In genomic region chr11:87263979-87264378, GRCh38 we compare ENCODE assay signal across 20 cellular contexts.
DNase-seq lines count a peak whose midpoint lies in the region; ATAC-seq and TF ChIP-seq lines count a peak whose summit lies in the region.
"Had no signal": no experiment of that assay in that cellular context is flagged by ENCODE, and none has a peak within 500 bp of the region (broad histone marks: within the 10 kb centered on the region; RNA-seq: fewer than 3 reads in every experiment).

No MANE protein-coding gene starts in this region.

- H2BK5ac ChIP-seq in IMR-90 (ENCODE audit: low read depth, low read length, poor library complexity, severe bottlenecking), result no peak overlapping the region

- in situ Hi-C loops in IMR-90 (cut with MboI; ENCODE audit: low sequenced_read_pairs), result no loop called here

- no peak overlapping the region for H2AFZ ChIP-seq in IMR-90 (replicated peaks; ENCODE audit: low read length, poor library complexity)
- H2AFZ ChIP-seq: PC-9 had no signal

- H3K27ac ChIP-seq in IMR-90 (ENCODE audit: insufficient read depth, low read length), result no peak overlapping the region
- H3K27ac ChIP-seq: HL-60, PC-9 had no signal

- H3K27ac Mint-ChIP-seq in chondrocyte (ENCODE audit: unreplicated experiment), result peak overlapping the region; percentile 86
- H3K27ac Mint-ChIP-seq in nephron, result peak overlapping the region in 2 of 3 experiments; percentile 81 to 97
- H3K27ac Mint-ChIP-seq in activated naive CD4-positive, alpha-beta T cell treated with anti-CD3 and anti-CD28 coated beads, Interleukin-2, amount 10 ng/mL, durations not matched to agents 7 days and 5 days, result no peak overlapping the region

- H3K4ac ChIP-seq in IMR-90 (ENCODE audit: low read depth, low read length), result no peak overlapping the region

- no peak overlapping the region for H3K18ac ChIP-seq in IMR-90 (ENCODE audit: low read depth, low read length)

- no peaks in the 10 kb centered on the region for H3K9me3 Mint-ChIP-seq in chondrocyte (ENCODE audit: low read depth)
- no peaks in the 10 kb centered on the region for H3K9me3 Mint-ChIP-seq in nephron
- no peaks in the 10 kb centered on the region for H3K9me3 Mint-ChIP-seq in activated naive CD4-positive, alpha-beta T cell treated with anti-CD3 and anti-CD28 coated beads, Interleukin-2, amount 10 ng/mL, durations not matched to agents 7 days and 5 days
- H3K9me3 Mint-ChIP-seq: CD14-positive monocyte had no signal

- DNase-seq in COLO829 (ENCODE audit: low spot score) (peak; percentile 12), IMR-90 (peak; percentile 11), chondrocyte (ENCODE audit: low spot score) (no peak), C1 segment of cervical spinal cord (lab: John Stamatoyannopoulos, UW) (no peak), DMS153 (lab: John Stamatoyannopoulos, UW) (no peak), hepatic stellate cell (ENCODE audit: low spot score) (no peak)
- DNase-seq in activated naive CD4-positive, alpha-beta T cell treated with anti-CD3 and anti-CD28 coated beads, Interleukin-2, amount 10 ng/mL, durations not matched to agents 7 days and 5 days, result no peak
- DNase-seq: Calu3, DMS79, GOT3, KBM-7, MM.1S, NCI-H1105 treated with DMSO at 0.1 percent for 48 hours, NCI-H187, NCI-H446 treated with DMSO at 0.1 percent for 48 hours, NCI-H748 treated with DMSO at 0.1 percent for 48 hours, PC-9 had no signal

- H3K4me3 Mint-ChIP-seq in chondrocyte (ENCODE audit: unreplicated experiment) (no peak overlapping the region), nephron (no peak overlapping the region)
- no peak overlapping the region for H3K4me3 Mint-ChIP-seq in activated naive CD4-positive, alpha-beta T cell treated with anti-CD3 and anti-CD28 coated beads, Interleukin-2, amount 10 ng/mL, durations not matched to agents 7 days and 5 days
- H3K4me3 Mint-ChIP-seq: CD14-positive monocyte had no signal

- TF ChIP-seq CTCF in IMR-90 (conservative IDR thresholded peaks at IDR 0.05; ENCODE audit: low read depth, low read length) (no peak), chondrocyte (IDR thresholded peaks at IDR 0.05) (no peak), nephron (IDR thresholded peaks at IDR 0.05; ENCODE audit: unreplicated experiment in 3 of 3) (no peak)

- no TSS peak for BruUV-seq in IMR-90 (replicated peaks; lab: Mats Ljungman, UMichigan)

- ATAC-seq in IMR-90 (ENCODE audit: low read depth), result peak; percentile 42; the same call in 1 of the 2 replicates

- H3K23ac ChIP-seq in IMR-90 (ENCODE audit: low read depth, low read length), result no peak overlapping the region

- no peaks in the 10 kb centered on the region for H3K9me3 ChIP-seq in IMR-90 (ENCODE audit: control insufficient read depth, insufficient read depth, low read length)

- dilution Hi-C loops in IMR-90 (cut with HindIII; ENCODE audit: low sequenced_read_pairs, unreplicated experiment), result no loop called here

- H3K56ac ChIP-seq in IMR-90 (ENCODE audit: extremely low read depth, insufficient read depth, low read length), result no peak overlapping the region

- no peak overlapping the region for H4K8ac ChIP-seq in IMR-90 (ENCODE audit: low read depth in 2 of 2, low read length in 2 of 2)

- H3K4me1 Mint-ChIP-seq in chondrocyte (ENCODE audit: low read depth) (peaks cover 59% of the 10 kb centered on the region), nephron (peaks cover 64% of the 10 kb centered on the region)
- H3K4me1 Mint-ChIP-seq in activated naive CD4-positive, alpha-beta T cell treated with anti-CD3 and anti-CD28 coated beads, Interleukin-2, amount 10 ng/mL, durations not matched to agents 7 days and 5 days, result no peaks in the 10 kb centered on the region

- H3K9me1 ChIP-seq in IMR-90 (ENCODE audit: insufficient read depth, low read length), result 0 out of 2 replicates have a peak, but pooled peaks cover 3% of the 10 kb centered on the region

- H3K4me1 ChIP-seq in IMR-90 (ENCODE audit: control insufficient read depth, insufficient read depth, low read length), result 0 out of 2 replicates have a peak, but pooled peaks cover 2% of the 10 kb centered on the region

- TF ChIP-seq POLR2A in IMR-90 (IDR thresholded peaks at IDR 0.05; ENCODE audit: low read depth, low read length), result no peak

- H2AK5ac ChIP-seq in IMR-90 (ENCODE audit: low read depth, low read length), result no peak overlapping the region

- peaks cover 0 to 4% of the 10 kb centered on the region in 2 experiments; a peak in 1 of 4 replicates for H3K79me1 ChIP-seq in IMR-90 (ENCODE audit: low read depth in 1 of 2, low read length in 2 of 2)

- no peak overlapping the region for H2BK15ac ChIP-seq in IMR-90 (ENCODE audit: low read depth, low read length)

- no peaks in the 10 kb centered on the region for H3K27me3 ChIP-seq in IMR-90 (ENCODE audit: control insufficient read depth, insufficient read depth, low read length)

- H3K14ac ChIP-seq in IMR-90 (replicated peaks; ENCODE audit: low read depth, low read length), result no peak overlapping the region

- no peak overlapping the region for H2BK120ac ChIP-seq in IMR-90 (ENCODE audit: low read depth, low read length)

- no peak overlapping the region for H2AK9ac ChIP-seq in IMR-90 (replicated peaks; ENCODE audit: low read depth, low read length, poor library complexity)

- no peaks in the 10 kb centered on the region for H3K36me3 ChIP-seq in IMR-90 (ENCODE audit: control insufficient read depth, insufficient read depth, low read length)

- no peak overlapping the region for H3K4me2 ChIP-seq in IMR-90 (ENCODE audit: low read depth, low read length)
- H3K4me2 ChIP-seq: PC-9 had no signal

- no peaks in the 10 kb centered on the region for H3K27me3 Mint-ChIP-seq in chondrocyte (ENCODE audit: low read depth)
- no peaks in the 10 kb centered on the region for H3K27me3 Mint-ChIP-seq in nephron (ENCODE audit: low read depth)
- H3K27me3 Mint-ChIP-seq in activated naive CD4-positive, alpha-beta T cell treated with anti-CD3 and anti-CD28 coated beads, Interleukin-2, amount 10 ng/mL, durations not matched to agents 7 days and 5 days, result no peaks in the 10 kb centered on the region

- no peak overlapping the region for H2BK20ac ChIP-seq in IMR-90 (ENCODE audit: low read depth, low read length)

- no peak overlapping the region for H3K9ac ChIP-seq in IMR-90 (ENCODE audit: low read depth, low read length)

- TF ChIP-seq RAD21 in IMR-90 (IDR thresholded peaks at IDR 0.05; ENCODE audit: low read length), result no peak

- H3K36me3 Mint-ChIP-seq in chondrocyte (ENCODE audit: low read depth), result no peaks in the 10 kb centered on the region
- H3K36me3 Mint-ChIP-seq in nephron (ENCODE audit: low read depth), result no peaks in the 10 kb centered on the region
- no peaks in the 10 kb centered on the region for H3K36me3 Mint-ChIP-seq in activated naive CD4-positive, alpha-beta T cell treated with anti-CD3 and anti-CD28 coated beads, Interleukin-2, amount 10 ng/mL, durations not matched to agents 7 days and 5 days

- no peak overlapping the region for H3K4me3 ChIP-seq in IMR-90 (ENCODE audit: insufficient read depth, low read depth, low read length)
- H3K4me3 ChIP-seq: PC-9 had no signal

- intact Hi-C loops in IMR-90 (cut with micrococcal nuclease), result no loop called here

- CTCF ChIA-PET in IMR-90 (lab: Yijun Ruan, JAX), result interaction anchor here (0.5 to 1.0 kb wide), 2 partner anchors 102 to 325 kb away, joined by 3 read pairs; no protein-coding TSS in a partner anchor
- CTCF ChIA-PET in activated naive CD4-positive, alpha-beta T cell treated with anti-CD3 and anti-CD28 coated beads, Interleukin-2, amount 10 ng/mL, durations not matched to agents 7 days and 5 days (lab: Charles Lee), result interaction anchor here (1.8 kb wide), 1 partner anchor 269 kb away, joined by 4 read pairs; no protein-coding TSS in a partner anchor

- no peak overlapping the region for H4K91ac ChIP-seq in IMR-90 (ENCODE audit: insufficient read depth, low read depth, low read length)

- POLR2A ChIA-PET in IMR-90 (lab: Charles Lee; ENCODE audit: unreplicated experiment), result no interaction called here

- H4K5ac ChIP-seq in IMR-90 (ENCODE audit: low read depth, low read length), result no peak overlapping the region

- H4K20me1 ChIP-seq in IMR-90 (ENCODE audit: insufficient read depth, low read length), result no peaks in the 10 kb centered on the region

TF ChIP-seq in IMR-90, 13 proteins besides CTCF, POLR2A, EP300 and RAD21:
- TF ChIP-seq RCOR1 (IDR thresholded peaks at IDR 0.05; ENCODE audit: insufficient replicate concordance, low read length) (no peak), MAFK (IDR thresholded peaks at IDR 0.05; ENCODE audit: low read depth, low read length) (no peak), CHD1 (IDR thresholded peaks at IDR 0.05; ENCODE audit: low read depth, low read length) (no peak), RFX5 (IDR thresholded peaks at IDR 0.05; ENCODE audit: low read depth, low read length) (no peak), BHLHE40 (IDR thresholded peaks at IDR 0.05; ENCODE audit: low read depth, low read length) (no peak), FOS (IDR thresholded peaks at IDR 0.05; ENCODE audit: low read depth, low read length) (no peak), MXI1 (IDR thresholded peaks at IDR 0.05; ENCODE audit: borderline replicate concordance, low read depth, low read length) (no peak), CEBPB (IDR thresholded peaks at IDR 0.05; ENCODE audit: low read depth, low read length) (no peak), MAZ (IDR thresholded peaks at IDR 0.05; ENCODE audit: borderline replicate concordance, low read depth, low read length) (no peak), SMC3 (IDR thresholded peaks at IDR 0.05; ENCODE audit: low read depth, low read length) (no peak), NFE2L2 (IDR thresholded peaks at IDR 0.05; ENCODE audit: low read depth, low read length) (no peak)
- TF ChIP-seq, protein P1, sequence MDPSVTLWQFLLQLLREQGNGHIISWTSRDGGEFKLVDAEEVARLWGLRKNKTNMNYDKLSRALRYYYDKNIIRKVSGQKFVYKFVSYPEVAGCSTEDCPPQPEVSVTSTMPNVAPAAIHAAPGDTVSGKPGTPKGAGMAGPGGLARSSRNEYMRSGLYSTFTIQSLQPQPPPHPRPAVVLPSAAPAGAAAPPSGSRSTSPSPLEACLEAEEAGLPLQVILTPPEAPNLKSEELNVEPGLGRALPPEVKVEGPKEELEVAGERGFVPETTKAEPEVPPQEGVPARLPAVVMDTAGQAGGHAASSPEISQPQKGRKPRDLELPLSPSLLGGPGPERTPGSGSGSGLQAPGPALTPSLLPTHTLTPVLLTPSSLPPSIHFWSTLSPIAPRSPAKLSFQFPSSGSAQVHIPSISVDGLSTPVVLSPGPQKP (IDR thresholded peaks at IDR 0.05; ENCODE audit: borderline replicate concordance, low read depth, low read length), result no peak
- TF ChIP-seq, protein P2, sequence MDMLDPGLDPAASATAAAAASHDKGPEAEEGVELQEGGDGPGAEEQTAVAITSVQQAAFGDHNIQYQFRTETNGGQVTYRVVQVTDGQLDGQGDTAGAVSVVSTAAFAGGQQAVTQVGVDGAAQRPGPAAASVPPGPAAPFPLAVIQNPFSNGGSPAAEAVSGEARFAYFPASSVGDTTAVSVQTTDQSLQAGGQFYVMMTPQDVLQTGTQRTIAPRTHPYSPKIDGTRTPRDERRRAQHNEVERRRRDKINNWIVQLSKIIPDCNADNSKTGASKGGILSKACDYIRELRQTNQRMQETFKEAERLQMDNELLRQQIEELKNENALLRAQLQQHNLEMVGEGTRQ (IDR thresholded peaks at IDR 0.05; ENCODE audit: low read depth, low read length), result no peak

Comparison
In these comparisons a context has a peak if more than half of its experiments do, and no peak if none do; other contexts are left out.
1. DNase-seq: peak in COLO829 (single experiment) and IMR-90 (single experiment); none in chondrocyte (single experiment), C1 segment of cervical spinal cord (0 of 14), activated naive CD4-positive, alpha-beta T cell treated with anti-CD3 and anti-CD28 coated beads, Interleukin-2, amount 10 ng/mL, durations not matched to agents 7 days and 5 days (single experiment), DMS153 (single experiment) and hepatic stellate cell (single experiment).